2 cellular contexts compared by ENCODE assay signal in the genomic region with DNA sequence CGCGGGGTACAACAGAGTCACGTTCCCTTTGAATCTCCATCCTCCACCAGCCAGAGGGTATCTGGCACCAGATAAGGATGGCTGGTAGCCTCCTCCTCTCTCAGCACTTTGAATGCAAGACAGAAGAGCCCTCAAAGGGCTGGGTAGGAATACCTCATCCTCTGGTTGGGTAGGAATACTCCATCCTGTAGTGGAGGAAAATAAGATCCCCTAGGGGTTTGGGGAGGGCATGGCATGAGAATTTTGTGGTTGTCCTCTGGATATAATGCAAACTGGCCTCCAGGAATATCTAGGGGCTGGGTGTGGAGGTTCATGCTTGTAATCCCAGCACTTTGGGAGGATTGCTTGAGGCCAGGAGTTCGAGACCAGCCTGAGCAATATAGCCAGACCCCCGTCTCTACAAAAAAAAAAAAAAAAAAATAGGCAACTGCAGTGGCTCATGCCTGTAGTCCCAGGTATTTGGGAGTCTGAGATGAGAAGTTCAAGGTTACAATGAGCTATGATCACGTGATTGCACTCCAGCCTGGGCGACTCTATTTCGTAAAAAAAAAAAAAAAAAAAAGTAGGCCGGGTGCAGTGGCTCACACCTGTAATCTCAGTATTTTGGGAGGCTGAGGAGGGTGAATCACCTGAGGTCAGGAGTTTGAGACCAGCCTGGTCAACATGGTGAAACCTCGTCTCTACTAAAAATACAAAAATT.
TF ChIP-seq lines count a peak whose summit lies in the region.

No MANE protein-coding gene starts in this region.

TF ChIP-seq in SK-N-SH, 30 proteins besides CTCF, POLR2A, EP300 and RAD21:
- TF ChIP-seq MEF2A (IDR thresholded peaks at IDR 0.05; ENCODE audit: borderline replicate concordance, low read depth) = no peak
- TF ChIP-seq, protein P1, sequence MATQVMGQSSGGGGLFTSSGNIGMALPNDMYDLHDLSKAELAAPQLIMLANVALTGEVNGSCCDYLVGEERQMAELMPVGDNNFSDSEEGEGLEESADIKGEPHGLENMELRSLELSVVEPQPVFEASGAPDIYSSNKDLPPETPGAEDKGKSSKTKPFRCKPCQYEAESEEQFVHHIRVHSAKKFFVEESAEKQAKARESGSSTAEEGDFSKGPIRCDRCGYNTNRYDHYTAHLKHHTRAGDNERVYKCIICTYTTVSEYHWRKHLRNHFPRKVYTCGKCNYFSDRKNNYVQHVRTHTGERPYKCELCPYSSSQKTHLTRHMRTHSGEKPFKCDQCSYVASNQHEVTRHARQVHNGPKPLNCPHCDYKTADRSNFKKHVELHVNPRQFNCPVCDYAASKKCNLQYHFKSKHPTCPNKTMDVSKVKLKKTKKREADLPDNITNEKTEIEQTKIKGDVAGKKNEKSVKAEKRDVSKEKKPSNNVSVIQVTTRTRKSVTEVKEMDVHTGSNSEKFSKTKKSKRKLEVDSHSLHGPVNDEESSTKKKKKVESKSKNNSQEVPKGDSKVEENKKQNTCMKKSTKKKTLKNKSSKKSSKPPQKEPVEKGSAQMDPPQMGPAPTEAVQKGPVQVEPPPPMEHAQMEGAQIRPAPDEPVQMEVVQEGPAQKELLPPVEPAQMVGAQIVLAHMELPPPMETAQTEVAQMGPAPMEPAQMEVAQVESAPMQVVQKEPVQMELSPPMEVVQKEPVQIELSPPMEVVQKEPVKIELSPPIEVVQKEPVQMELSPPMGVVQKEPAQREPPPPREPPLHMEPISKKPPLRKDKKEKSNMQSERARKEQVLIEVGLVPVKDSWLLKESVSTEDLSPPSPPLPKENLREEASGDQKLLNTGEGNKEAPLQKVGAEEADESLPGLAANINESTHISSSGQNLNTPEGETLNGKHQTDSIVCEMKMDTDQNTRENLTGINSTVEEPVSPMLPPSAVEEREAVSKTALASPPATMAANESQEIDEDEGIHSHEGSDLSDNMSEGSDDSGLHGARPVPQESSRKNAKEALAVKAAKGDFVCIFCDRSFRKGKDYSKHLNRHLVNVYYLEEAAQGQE (IDR thresholded peaks at IDR 0.05; ENCODE audit: low read depth, low read length) = no peak

TF ChIP-seq in SK-N-SH treated with all-trans-retinoic acid at 6 μM for 48 hours, 23 proteins besides CTCF, POLR2A, EP300 and RAD21:
- TF ChIP-seq ZNF70 (CRISPR knock-in tag; IDR thresholded peaks at IDR 0.05) (no peak), ZNF565 (CRISPR knock-in tag; conservative IDR thresholded peaks at IDR 0.05; ENCODE audit: low read depth) (no peak), ESRRG (CRISPR knock-in tag; IDR thresholded peaks at IDR 0.05) (no peak), OSR1 (CRISPR knock-in tag; IDR thresholded peaks at IDR 0.05) (no peak), SNAI2 (CRISPR knock-in tag; IDR thresholded peaks at IDR 0.05) (no peak), RARB (CRISPR knock-in tag; IDR thresholded peaks at IDR 0.05) (no peak), ZNF8 (CRISPR knock-in tag; IDR thresholded peaks at IDR 0.05) (no peak), GLIS3 (CRISPR knock-in tag; IDR thresholded peaks at IDR 0.05) (no peak), BACH2 (CRISPR knock-in tag; IDR thresholded peaks at IDR 0.05; ENCODE audit: borderline replicate concordance) (no peak), CSDC2 (CRISPR knock-in tag; IDR thresholded peaks at IDR 0.05) (no peak), ZC3H10 (CRISPR knock-in tag; IDR thresholded peaks at IDR 0.05) (no peak), ZFP3 (CRISPR knock-in tag; IDR thresholded peaks at IDR 0.05) (no peak), ARNTL (CRISPR knock-in tag; IDR thresholded peaks at IDR 0.05; ENCODE audit: borderline replicate concordance, low read depth) (no peak), PPARA (CRISPR knock-in tag; IDR thresholded peaks at IDR 0.05; ENCODE audit: borderline replicate concordance) (no peak), ZFP30 (CRISPR knock-in tag; IDR thresholded peaks at IDR 0.05) (no peak)
- TF ChIP-seq, protein P2, sequence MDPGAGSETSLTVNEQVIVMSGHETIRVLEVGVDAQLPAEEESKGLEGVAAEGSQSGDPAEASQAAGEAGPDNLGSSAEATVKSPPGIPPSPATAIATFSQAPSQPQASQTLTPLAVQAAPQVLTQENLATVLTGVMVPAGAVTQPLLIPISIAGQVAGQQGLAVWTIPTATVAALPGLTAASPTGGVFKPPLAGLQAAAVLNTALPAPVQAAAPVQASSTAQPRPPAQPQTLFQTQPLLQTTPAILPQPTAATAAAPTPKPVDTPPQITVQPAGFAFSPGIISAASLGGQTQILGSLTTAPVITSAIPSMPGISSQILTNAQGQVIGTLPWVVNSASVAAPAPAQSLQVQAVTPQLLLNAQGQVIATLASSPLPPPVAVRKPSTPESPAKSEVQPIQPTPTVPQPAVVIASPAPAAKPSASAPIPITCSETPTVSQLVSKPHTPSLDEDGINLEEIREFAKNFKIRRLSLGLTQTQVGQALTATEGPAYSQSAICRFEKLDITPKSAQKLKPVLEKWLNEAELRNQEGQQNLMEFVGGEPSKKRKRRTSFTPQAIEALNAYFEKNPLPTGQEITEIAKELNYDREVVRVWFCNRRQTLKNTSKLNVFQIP (CRISPR knock-in tag; IDR thresholded peaks at IDR 0.05; ENCODE audit: borderline replicate concordance, low read depth) = no peak
- TF ChIP-seq, protein P3, sequence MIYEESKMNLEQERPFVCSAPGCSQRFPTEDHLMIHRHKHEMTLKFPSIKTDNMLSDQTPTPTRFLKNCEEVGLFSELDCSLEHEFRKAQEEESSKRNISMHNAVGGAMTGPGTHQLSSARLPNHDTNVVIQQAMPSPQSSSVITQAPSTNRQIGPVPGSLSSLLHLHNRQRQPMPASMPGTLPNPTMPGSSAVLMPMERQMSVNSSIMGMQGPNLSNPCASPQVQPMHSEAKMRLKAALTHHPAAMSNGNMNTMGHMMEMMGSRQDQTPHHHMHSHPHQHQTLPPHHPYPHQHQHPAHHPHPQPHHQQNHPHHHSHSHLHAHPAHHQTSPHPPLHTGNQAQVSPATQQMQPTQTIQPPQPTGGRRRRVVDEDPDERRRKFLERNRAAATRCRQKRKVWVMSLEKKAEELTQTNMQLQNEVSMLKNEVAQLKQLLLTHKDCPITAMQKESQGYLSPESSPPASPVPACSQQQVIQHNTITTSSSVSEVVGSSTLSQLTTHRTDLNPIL (CRISPR knock-in tag; IDR thresholded peaks at IDR 0.05; ENCODE audit: low read depth) = no peak
- TF ChIP-seq, protein P4, sequence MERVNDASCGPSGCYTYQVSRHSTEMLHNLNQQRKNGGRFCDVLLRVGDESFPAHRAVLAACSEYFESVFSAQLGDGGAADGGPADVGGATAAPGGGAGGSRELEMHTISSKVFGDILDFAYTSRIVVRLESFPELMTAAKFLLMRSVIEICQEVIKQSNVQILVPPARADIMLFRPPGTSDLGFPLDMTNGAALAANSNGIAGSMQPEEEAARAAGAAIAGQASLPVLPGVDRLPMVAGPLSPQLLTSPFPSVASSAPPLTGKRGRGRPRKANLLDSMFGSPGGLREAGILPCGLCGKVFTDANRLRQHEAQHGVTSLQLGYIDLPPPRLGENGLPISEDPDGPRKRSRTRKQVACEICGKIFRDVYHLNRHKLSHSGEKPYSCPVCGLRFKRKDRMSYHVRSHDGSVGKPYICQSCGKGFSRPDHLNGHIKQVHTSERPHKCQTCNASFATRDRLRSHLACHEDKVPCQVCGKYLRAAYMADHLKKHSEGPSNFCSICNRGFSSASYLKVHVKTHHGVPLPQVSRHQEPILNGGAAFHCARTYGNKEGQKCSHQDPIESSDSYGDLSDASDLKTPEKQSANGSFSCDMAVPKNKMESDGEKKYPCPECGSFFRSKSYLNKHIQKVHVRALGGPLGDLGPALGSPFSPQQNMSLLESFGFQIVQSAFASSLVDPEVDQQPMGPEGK (CRISPR knock-in tag; IDR thresholded peaks at IDR 0.05; ENCODE audit: borderline replicate concordance) = no peak
- TF ChIP-seq, protein P5, sequence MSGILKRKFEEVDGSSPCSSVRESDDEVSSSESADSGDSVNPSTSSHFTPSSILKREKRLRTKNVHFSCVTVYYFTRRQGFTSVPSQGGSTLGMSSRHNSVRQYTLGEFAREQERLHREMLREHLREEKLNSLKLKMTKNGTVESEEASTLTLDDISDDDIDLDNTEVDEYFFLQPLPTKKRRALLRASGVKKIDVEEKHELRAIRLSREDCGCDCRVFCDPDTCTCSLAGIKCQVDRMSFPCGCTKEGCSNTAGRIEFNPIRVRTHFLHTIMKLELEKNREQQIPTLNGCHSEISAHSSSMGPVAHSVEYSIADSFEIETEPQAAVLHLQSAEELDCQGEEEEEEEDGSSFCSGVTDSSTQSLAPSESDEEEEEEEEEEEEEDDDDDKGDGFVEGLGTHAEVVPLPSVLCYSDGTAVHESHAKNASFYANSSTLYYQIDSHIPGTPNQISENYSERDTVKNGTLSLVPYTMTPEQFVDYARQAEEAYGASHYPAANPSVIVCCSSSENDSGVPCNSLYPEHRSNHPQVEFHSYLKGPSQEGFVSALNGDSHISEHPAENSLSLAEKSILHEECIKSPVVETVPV (CRISPR knock-in tag; IDR thresholded peaks at IDR 0.05) = no peak
- TF ChIP-seq, protein P6, sequence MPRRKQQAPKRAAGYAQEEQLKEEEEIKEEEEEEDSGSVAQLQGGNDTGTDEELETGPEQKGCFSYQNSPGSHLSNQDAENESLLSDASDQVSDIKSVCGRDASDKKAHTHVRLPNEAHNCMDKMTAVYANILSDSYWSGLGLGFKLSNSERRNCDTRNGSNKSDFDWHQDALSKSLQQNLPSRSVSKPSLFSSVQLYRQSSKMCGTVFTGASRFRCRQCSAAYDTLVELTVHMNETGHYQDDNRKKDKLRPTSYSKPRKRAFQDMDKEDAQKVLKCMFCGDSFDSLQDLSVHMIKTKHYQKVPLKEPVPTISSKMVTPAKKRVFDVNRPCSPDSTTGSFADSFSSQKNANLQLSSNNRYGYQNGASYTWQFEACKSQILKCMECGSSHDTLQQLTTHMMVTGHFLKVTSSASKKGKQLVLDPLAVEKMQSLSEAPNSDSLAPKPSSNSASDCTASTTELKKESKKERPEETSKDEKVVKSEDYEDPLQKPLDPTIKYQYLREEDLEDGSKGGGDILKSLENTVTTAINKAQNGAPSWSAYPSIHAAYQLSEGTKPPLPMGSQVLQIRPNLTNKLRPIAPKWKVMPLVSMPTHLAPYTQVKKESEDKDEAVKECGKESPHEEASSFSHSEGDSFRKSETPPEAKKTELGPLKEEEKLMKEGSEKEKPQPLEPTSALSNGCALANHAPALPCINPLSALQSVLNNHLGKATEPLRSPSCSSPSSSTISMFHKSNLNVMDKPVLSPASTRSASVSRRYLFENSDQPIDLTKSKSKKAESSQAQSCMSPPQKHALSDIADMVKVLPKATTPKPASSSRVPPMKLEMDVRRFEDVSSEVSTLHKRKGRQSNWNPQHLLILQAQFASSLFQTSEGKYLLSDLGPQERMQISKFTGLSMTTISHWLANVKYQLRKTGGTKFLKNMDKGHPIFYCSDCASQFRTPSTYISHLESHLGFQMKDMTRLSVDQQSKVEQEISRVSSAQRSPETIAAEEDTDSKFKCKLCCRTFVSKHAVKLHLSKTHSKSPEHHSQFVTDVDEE (CRISPR knock-in tag; IDR thresholded peaks at IDR 0.05) = no peak
